Comparison of ENCODE assay signal across 18 cellular contexts in the genomic region with DNA sequence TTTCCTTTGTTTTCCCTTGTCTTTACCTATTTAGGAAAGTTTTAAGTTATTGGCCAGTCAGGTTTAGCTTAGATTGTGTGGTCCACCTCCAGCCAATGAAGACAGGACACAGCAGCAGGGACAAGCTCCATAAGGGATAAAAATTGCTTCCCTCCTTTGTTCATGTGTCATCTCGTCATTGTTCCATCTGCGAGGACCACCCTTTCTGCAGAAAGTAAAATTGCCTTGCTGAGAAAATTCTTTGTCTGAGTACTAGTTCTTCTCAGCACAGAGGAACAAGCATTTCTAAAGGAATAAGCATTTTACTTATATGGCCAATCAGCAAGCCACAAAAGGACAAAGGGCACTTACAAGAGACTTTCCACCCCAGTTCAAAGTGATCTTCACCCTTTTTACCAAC. TPM values are rescaled to one million over a fixed set of nuclear protein-coding genes. Genes with fewer than 3 reads are reported as not detected.
DNase-seq lines count a peak whose midpoint lies in the region; ATAC-seq lines count a peak whose summit lies in the region.
"Had no signal": no experiment of that assay in that cellular context is flagged by ENCODE, and none has a peak within 500 bp of the region (broad histone marks: within the 10 kb centered on the region; RNA-seq: fewer than 3 reads in every experiment).

No MANE protein-coding gene starts in this region.

- no peak overlapping the region for H3K4me3 Mint-ChIP-seq in activated naive CD4-positive, alpha-beta T cell treated with anti-CD3 and anti-CD28 coated beads for 36 hours
- H3K4me3 Mint-ChIP-seq: CD4-positive, alpha-beta T cell had no signal

- peaks cover 50% of the 10 kb centered on the region for H3K9me3 Mint-ChIP-seq in activated naive CD4-positive, alpha-beta T cell treated with anti-CD3 and anti-CD28 coated beads for 36 hours
- H3K9me3 Mint-ChIP-seq in activated naive CD4-positive, alpha-beta T cell treated with anti-CD3 and anti-CD28 coated beads, Interleukin-2, amount 50 U/mL, for 72 hours, result peaks cover 20 to 25% of the 10 kb centered on the region in 2 donors

- H3K36me3 ChIP-seq in subcutaneous abdominal adipose tissue (ENCODE audit: control insufficient read depth in 5 of 5, insufficient read depth in 5 of 5, low read length in 5 of 5), result no peaks in the 10 kb centered on the region

- no peak overlapping the region for H3K9ac ChIP-seq in subcutaneous abdominal adipose tissue (ENCODE audit: low read length in 5 of 5)

- H3K27me3 Mint-ChIP-seq in activated naive CD4-positive, alpha-beta T cell treated with anti-CD3 and anti-CD28 coated beads for 36 hours (ENCODE audit: low read depth), result no peaks in the 10 kb centered on the region
- H3K27me3 Mint-ChIP-seq: IgD-negative memory B cell had no signal

- peak overlapping the region; percentile 16 for H3K27ac Mint-ChIP-seq in activated naive CD4-positive, alpha-beta T cell treated with anti-CD3 and anti-CD28 coated beads for 36 hours
- H3K27ac Mint-ChIP-seq in activated naive CD4-positive, alpha-beta T cell treated with anti-CD3 and anti-CD28 coated beads, Interleukin-2, amount 50 U/mL, for 72 hours, result no peak overlapping the region
- H3K27ac Mint-ChIP-seq: CD4-positive, alpha-beta T cell; IgD-negative memory B cell had no signal

- H3K9me3 ChIP-seq in subcutaneous abdominal adipose tissue (ENCODE audit: control insufficient read depth in 5 of 5, low read length in 5 of 5), result peaks cover 15 to 55% (median 49%) of the 10 kb centered on the region in 5 donors
- H3K9me3 ChIP-seq: A549 had no signal

- H3K4me1 Mint-ChIP-seq in activated naive CD4-positive, alpha-beta T cell treated with anti-CD3 and anti-CD28 coated beads for 36 hours (ENCODE audit: low read depth), result no peaks in the 10 kb centered on the region

- H3K4me1 ChIP-seq in subcutaneous abdominal adipose tissue (ENCODE audit: control insufficient read depth in 5 of 5, insufficient read depth in 5 of 5, low read length in 5 of 5), result no peaks in the 10 kb centered on the region
- H3K4me1 ChIP-seq: A549, Caco-2 had no signal

- no peak overlapping the region for H3K27ac ChIP-seq in subcutaneous abdominal adipose tissue (ENCODE audit: low read depth, low read length)
- H3K27ac ChIP-seq: 22Rv1, A549, C4-2B had no signal

- H3K4me3 ChIP-seq in subcutaneous abdominal adipose tissue (ENCODE audit: low read depth in 1 of 5, low read length in 5 of 5), result peak overlapping the region in 3 of 5 donors; percentile 31 to 50 (median 45)
- H3K4me3 ChIP-seq: A549 had no signal

- no peak for DNase-seq in activated naive CD4-positive, alpha-beta T cell treated with anti-CD3 and anti-CD28 coated beads for 36 hours
- DNase-seq in activated naive CD4-positive, alpha-beta T cell treated with anti-CD3 and anti-CD28 coated beads, Interleukin-2, amount 50 U/mL, for 72 hours (ENCODE audit: low spot score in 2 of 2), result no peak
- DNase-seq in NAMALWA (ENCODE audit: low spot score) (peak; percentile 6), OCI-M1 (lab: John Stamatoyannopoulos, UW) (peak; percentile 64), hippocampal formation (lab: John Stamatoyannopoulos, UW) (no peak)
- DNase-seq: AML-193; Caco-2; CD4-positive, alpha-beta T cell; GOT3; H7 had no signal

- no peak for ATAC-seq in activated naive CD4-positive, alpha-beta T cell treated with anti-CD3 and anti-CD28 coated beads, Interleukin-2, amount 50 U/mL, for 72 hours
- ATAC-seq in HG02678 (IDR thresholded peaks at IDR 0.05; ENCODE audit: unreplicated experiment), result no peak
- no peak for ATAC-seq in GM19035 (IDR thresholded peaks at IDR 0.05; ENCODE audit: unreplicated experiment)
- ATAC-seq: A549, HCT116 had no signal

- peaks cover 8% of the 10 kb centered on the region for H3K36me3 Mint-ChIP-seq in activated naive CD4-positive, alpha-beta T cell treated with anti-CD3 and anti-CD28 coated beads for 36 hours (ENCODE audit: low read depth)
- peaks cover 22% of the 10 kb centered on the region in 2 donors for H3K36me3 Mint-ChIP-seq in activated naive CD4-positive, alpha-beta T cell treated with anti-CD3 and anti-CD28 coated beads, Interleukin-2, amount 50 U/mL, for 72 hours
- H3K36me3 Mint-ChIP-seq: IgD-negative memory B cell had no signal

- intact Hi-C loops in activated naive CD4-positive, alpha-beta T cell treated with anti-CD3 and anti-CD28 coated beads for 36 hours (cut with micrococcal nuclease), result no loop called here

- CTCF ChIA-PET in activated naive CD4-positive, alpha-beta T cell treated with anti-CD3 and anti-CD28 coated beads for 36 hours (lab: Charles Lee), result no interaction called here

- no peaks in the 10 kb centered on the region for H3K27me3 ChIP-seq in subcutaneous abdominal adipose tissue (ENCODE audit: control insufficient read depth in 5 of 5, insufficient read depth in 4 of 5, low read length in 5 of 5)

RNA-seq across cellular contexts. Expression of a gene that starts 11.4 kb away (rescaled TPM):
- total RNA-seq in activated naive CD4-positive, alpha-beta T cell treated with anti-CD3 and anti-CD28 coated beads for 36 hours, result under 1 TPM in 1 of 2 experiments, not detected in 1; 0.12 TPM
- under 1 TPM in 1 of 2 donors, not detected in 1; 0.27 TPM for total RNA-seq in activated naive CD4-positive, alpha-beta T cell treated with anti-CD3 and anti-CD28 coated beads, Interleukin-2, amount 50 U/mL, for 72 hours
- total RNA-seq: Caco-2; CD4-positive, alpha-beta T cell; H7 had no signal

RNA-seq across cellular contexts. Expression of a gene that starts 51.4 kb away (rescaled TPM):
- 10 to 100 TPM; 11.2 to 12.3 TPM for total RNA-seq in activated naive CD4-positive, alpha-beta T cell treated with anti-CD3 and anti-CD28 coated beads for 36 hours
- 10 to 100 TPM; 10.9 to 11.7 TPM for total RNA-seq in activated naive CD4-positive, alpha-beta T cell treated with anti-CD3 and anti-CD28 coated beads, Interleukin-2, amount 50 U/mL, for 72 hours

RNA-seq across cellular contexts. Expression of a gene that starts 51.6 kb away (rescaled TPM):
- total RNA-seq in activated naive CD4-positive, alpha-beta T cell treated with anti-CD3 and anti-CD28 coated beads for 36 hours, result 10 to 100 TPM; 19.7 to 21.9 TPM
- total RNA-seq in activated naive CD4-positive, alpha-beta T cell treated with anti-CD3 and anti-CD28 coated beads, Interleukin-2, amount 50 U/mL, for 72 hours, result 10 to 100 TPM; 27.7 to 31.9 TPM

Comparison
In these comparisons a context has a peak if more than half of its experiments do, and no peak if none do; other contexts are left out.
1. DNase-seq: peak in NAMALWA (single experiment) and OCI-M1 (single experiment); none in activated naive CD4-positive, alpha-beta T cell treated with anti-CD3 and anti-CD28 coated beads for 36 hours (single experiment), activated naive CD4-positive, alpha-beta T cell treated with anti-CD3 and anti-CD28 coated beads, Interleukin-2, amount 50 U/mL, for 72 hours (0 of 2) and hippocampal formation (0 of 2).